1 cellular context compared by ENCODE assay signal in genomic region chr9:19229725-19230355, GRCh38.
A peak's percentile ranks its signal among the peaks of the same experiment; 100 is the strongest.
TF ChIP-seq lines count a peak whose summit lies in the region.

No MANE protein-coding gene starts in this region.

TF ChIP-seq in K562, 482 proteins besides CTCF, POLR2A, EP300 and RAD21 (continued from another document):
- TF ChIP-seq ATF6 (CRISPR knock-in tag; IDR thresholded peaks at IDR 0.05), result no peak
- no peak for TF ChIP-seq NR2C2 (CRISPR knock-in tag; IDR thresholded peaks at IDR 0.05)
- no peak for TF ChIP-seq NR2C2 (tag; IDR thresholded peaks at IDR 0.05)
- no peak for TF ChIP-seq CREM (IDR thresholded peaks at IDR 0.05; ENCODE audit: low read depth)
- TF ChIP-seq MEIS2 (IDR thresholded peaks at IDR 0.05; ENCODE audit: partially characterized antibody), result no peak
- no peak for TF ChIP-seq NFE2L1 (tag; IDR thresholded peaks at IDR 0.05; ENCODE audit: borderline replicate concordance, low read depth)
- TF ChIP-seq NFATC3 (IDR thresholded peaks at IDR 0.05), result no peak
- TF ChIP-seq NONO (IDR thresholded peaks at IDR 0.05; ENCODE audit: low read depth in 2 of 2, low read length in 1 of 2), result no peak
- no peak for TF ChIP-seq NEUROD1 (IDR thresholded peaks at IDR 0.05; ENCODE audit: borderline replicate concordance, low read depth, low read length, partially characterized antibody)
- TF ChIP-seq ESRRA (IDR thresholded peaks at IDR 0.05; ENCODE audit: borderline replicate concordance, low read depth), result peak; percentile 95
- peak; percentile 37 for TF ChIP-seq CTBP1 (IDR thresholded peaks at IDR 0.05; ENCODE audit: borderline replicate concordance)
- TF ChIP-seq MAZ (CRISPR knock-in tag; conservative IDR thresholded peaks at IDR 0.05 in 1 of 2, IDR thresholded peaks at IDR 0.05 in 1 of 2), result peak in 1 of 2 experiments; percentile 25; a peak in 3 of 4 replicates
